14 cellular contexts compared by ENCODE assay signal in the genomic region with DNA sequence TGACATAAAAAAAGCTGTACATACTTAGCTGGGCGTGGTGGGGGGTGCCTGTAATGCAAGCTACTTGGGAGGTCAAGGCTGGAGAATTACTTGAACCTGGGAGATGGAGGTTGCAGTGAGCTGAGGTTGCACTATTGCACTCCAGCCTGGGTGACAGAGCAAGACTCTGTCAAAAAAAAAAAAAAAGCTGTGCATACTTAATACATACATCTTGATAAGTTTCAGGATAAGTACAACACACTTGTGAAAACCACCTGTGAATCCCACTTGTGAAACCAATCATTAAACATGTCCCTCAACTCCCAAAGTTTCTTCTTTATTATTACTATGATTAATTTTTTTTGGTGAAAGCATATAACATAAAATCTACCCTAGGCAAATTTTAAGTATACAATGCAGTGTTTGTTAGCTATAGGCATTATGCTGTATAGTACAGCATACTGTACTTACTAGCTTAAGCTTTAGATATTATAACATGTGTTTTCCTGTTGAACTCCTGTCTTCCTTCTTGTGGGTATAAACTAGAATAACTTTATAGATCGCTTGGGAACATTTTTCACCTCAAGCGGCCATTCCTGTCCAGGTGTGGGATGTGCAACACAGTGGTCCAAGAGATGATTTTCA. TPM values are rescaled to one million over a fixed set of nuclear protein-coding genes. Genes with fewer than 3 reads are reported as not detected.
DNase-seq lines count a peak whose midpoint lies in the region; ATAC-seq and TF ChIP-seq lines count a peak whose summit lies in the region.
"Had no signal": no experiment of that assay in that cellular context is flagged by ENCODE, and none has a peak within 500 bp of the region (broad histone marks: within the 10 kb centered on the region; RNA-seq: fewer than 3 reads in every experiment).

No MANE protein-coding gene starts in this region.

- H3K27me3 ChIP-seq in brain microvascular endothelial cell (replicated peaks) (no peaks in the 10 kb centered on the region), esophagus muscularis mucosa (no peaks in the 10 kb centered on the region)

- in situ Hi-C loops in brain microvascular endothelial cell (cut with HindIII; ENCODE audit: low pct_ligation_motif_present, low sequenced_read_pairs): no loop called here

- peaks cover 0 to 19% (median 0%) of the 10 kb centered on the region in 4 donors for H3K9me3 ChIP-seq in esophagus muscularis mucosa
- H3K9me3 ChIP-seq: Caco-2 had no signal

- peaks cover 5 to 8% of the 10 kb centered on the region in 2 donors for H3K9me3 Mint-ChIP-seq in effector memory CD8-positive, alpha-beta T cell
- peaks cover 19 to 38% (median 27%) of the 10 kb centered on the region in 6 donors for H3K9me3 Mint-ChIP-seq in immature natural killer cell
- H3K9me3 Mint-ChIP-seq in natural killer cell treated with Interleukin-12 subunit alpha and Interleukin-12 subunit beta and Interleukin-15 and Interleukin-18, amount 100 ng/mL, for 72 hours: peaks cover 14% of the 10 kb centered on the region

- TF ChIP-seq EP300 in esophagus muscularis mucosa (IDR thresholded peaks at IDR 0.05): no peak

- intact Hi-C loops in esophagus muscularis mucosa (cut with DNase I): no loop called here

- peaks cover 0 to 19% of the 10 kb centered on the region in 2 donors for H3K27me3 Mint-ChIP-seq in effector memory CD8-positive, alpha-beta T cell
- peaks cover 6 to 26% (median 11%) of the 10 kb centered on the region in 3 donors for H3K27me3 Mint-ChIP-seq in immature natural killer cell (ENCODE audit: low read depth in 3 of 3)
- peaks cover 35 to 38% of the 10 kb centered on the region in 2 donors for H3K27me3 Mint-ChIP-seq in natural killer cell treated with Interleukin-12 subunit alpha and Interleukin-12 subunit beta and Interleukin-15 and Interleukin-18, amount 100 ng/mL, for 72 hours
- H3K27me3 Mint-ChIP-seq: CD4-positive, alpha-beta memory T cell had no signal

- no peaks in the 10 kb centered on the region for H3K36me3 ChIP-seq in brain microvascular endothelial cell (replicated peaks)
- no peaks in the 10 kb centered on the region for H3K36me3 ChIP-seq in esophagus muscularis mucosa

- DNase-seq in effector memory CD8-positive, alpha-beta T cell: no peak
- DNase-seq in immature natural killer cell (peak; percentile 23 to 44 (median 38)), brain microvascular endothelial cell (no peak), esophagus muscularis mucosa (ENCODE audit: extremely low spot score) (no peak)
- DNase-seq in natural killer cell treated with Interleukin-12 subunit alpha and Interleukin-12 subunit beta and Interleukin-15 and Interleukin-18, amount 100 ng/mL, for 72 hours (ENCODE audit: low spot score): no peak
- DNase-seq in activated CD4-positive, alpha-beta T cell treated with anti-CD3 and anti-CD28 coated beads for 1 hour: no peak
- DNase-seq: C1 segment of cervical spinal cord; Caco-2; CD4-positive, alpha-beta memory T cell; DMS153; DND-41; GOT3; H7; HCEC 1CT had no signal

- H3K4me3 ChIP-seq in brain microvascular endothelial cell (ENCODE audit: low read depth, low read length): no peak overlapping the region
- no peak overlapping the region for H3K4me3 ChIP-seq in esophagus muscularis mucosa

- TF ChIP-seq CTCF in brain microvascular endothelial cell (IDR thresholded peaks at IDR 0.05; ENCODE audit: low read depth, low read length, missing control alignments) (no peak), esophagus muscularis mucosa (IDR thresholded peaks at IDR 0.05) (no peak)

- peak overlapping the region; percentile 43 to 48 for H3K4me3 Mint-ChIP-seq in effector memory CD8-positive, alpha-beta T cell
- peak overlapping the region; percentile 57 to 77 (median 74) for H3K4me3 Mint-ChIP-seq in immature natural killer cell
- peak overlapping the region; percentile 11 for H3K4me3 Mint-ChIP-seq in natural killer cell treated with Interleukin-12 subunit alpha and Interleukin-12 subunit beta and Interleukin-15 and Interleukin-18, amount 100 ng/mL, for 72 hours

- H3K27ac ChIP-seq in brain microvascular endothelial cell: no peak overlapping the region
- H3K27ac ChIP-seq in esophagus muscularis mucosa (replicated peaks in 1 of 4): no peak overlapping the region

- WGBS in esophagus muscularis mucosa: 95% methylated on average over 3 of the region's 3 CpGs

- H3K4me1 Mint-ChIP-seq in effector memory CD8-positive, alpha-beta T cell (ENCODE audit: low read depth in 2 of 2): peaks cover 20 to 39% of the 10 kb centered on the region in 2 donors
- peaks cover 33 to 40% of the 10 kb centered on the region in 2 donors for H3K4me1 Mint-ChIP-seq in immature natural killer cell
- H3K4me1 Mint-ChIP-seq in natural killer cell treated with Interleukin-12 subunit alpha and Interleukin-12 subunit beta and Interleukin-15 and Interleukin-18, amount 100 ng/mL, for 72 hours (ENCODE audit: low read depth in 2 of 2): peaks cover 37 to 39% of the 10 kb centered on the region in 2 donors

- no peaks in the 10 kb centered on the region for H3K4me1 ChIP-seq in esophagus muscularis mucosa
- H3K4me1 ChIP-seq: Caco-2 had no signal

- H3K27ac Mint-ChIP-seq in effector memory CD8-positive, alpha-beta T cell: no peak overlapping the region
- H3K27ac Mint-ChIP-seq in immature natural killer cell: peak overlapping the region in 1 of 6 donors; percentile 43
- no peak overlapping the region for H3K27ac Mint-ChIP-seq in natural killer cell treated with Interleukin-12 subunit alpha and Interleukin-12 subunit beta and Interleukin-15 and Interleukin-18, amount 100 ng/mL, for 72 hours

- peak; percentile 59 for ATAC-seq in effector memory CD8-positive, alpha-beta T cell (replicated peaks)
- peak; percentile 79 to 81 for ATAC-seq in natural killer cell treated with Interleukin-12 subunit alpha and Interleukin-12 subunit beta and Interleukin-15 and Interleukin-18, amount 100 ng/mL, for 72 hours

- H3K36me3 Mint-ChIP-seq in effector memory CD8-positive, alpha-beta T cell (ENCODE audit: insufficient read depth): no peaks in the 10 kb centered on the region
- peaks cover 12 to 21% (median 17%) of the 10 kb centered on the region in 3 donors for H3K36me3 Mint-ChIP-seq in immature natural killer cell
- peaks cover 39% of the 10 kb centered on the region for H3K36me3 Mint-ChIP-seq in natural killer cell treated with Interleukin-12 subunit alpha and Interleukin-12 subunit beta and Interleukin-15 and Interleukin-18, amount 100 ng/mL, for 72 hours

- no peak for TF ChIP-seq POLR2A in esophagus muscularis mucosa (IDR thresholded peaks at IDR 0.05; ENCODE audit: low read depth)

RNA-seq across cellular contexts. Expression of gene DISC1, which starts 41.4 kb away (rescaled TPM):
- 1 to 10 TPM in 2 of 3 donors, not detected in 1; 1.1 to 1.3 TPM for polyA plus RNA-seq in immature natural killer cell
- 1 to 10 TPM; 4.0 to 8.8 TPM for total RNA-seq in natural killer cell treated with Interleukin-12 subunit alpha and Interleukin-12 subunit beta and Interleukin-15 and Interleukin-18, amount 100 ng/mL, for 72 hours
- total RNA-seq in esophagus muscularis mucosa: 1 to 10 TPM; 5.3 to 6.6 (median 6.2) TPM

Comparison
In these comparisons a context has a peak if more than half of its experiments do, and no peak if none do; other contexts are left out.
1. DNase-seq: peak in immature natural killer cell (3 of 3); none in effector memory CD8-positive, alpha-beta T cell (0 of 3), natural killer cell treated with Interleukin-12 subunit alpha and Interleukin-12 subunit beta and Interleukin-15 and Interleukin-18, amount 100 ng/mL, for 72 hours (single experiment), brain microvascular endothelial cell (single experiment), esophagus muscularis mucosa (single experiment) and activated CD4-positive, alpha-beta T cell treated with anti-CD3 and anti-CD28 coated beads for 1 hour (single experiment).
2. H3K4me3 Mint-ChIP-seq: peak in every context shown above with its lines; median percentile 74 in immature natural killer cell; 46 in effector memory CD8-positive, alpha-beta T cell; 11 in natural killer cell treated with Interleukin-12 subunit alpha and Interleukin-12 subunit beta and Interleukin-15 and Interleukin-18, amount 100 ng/mL, for 72 hours.